14 cellular contexts compared by ENCODE assay signal in the genomic region with DNA sequence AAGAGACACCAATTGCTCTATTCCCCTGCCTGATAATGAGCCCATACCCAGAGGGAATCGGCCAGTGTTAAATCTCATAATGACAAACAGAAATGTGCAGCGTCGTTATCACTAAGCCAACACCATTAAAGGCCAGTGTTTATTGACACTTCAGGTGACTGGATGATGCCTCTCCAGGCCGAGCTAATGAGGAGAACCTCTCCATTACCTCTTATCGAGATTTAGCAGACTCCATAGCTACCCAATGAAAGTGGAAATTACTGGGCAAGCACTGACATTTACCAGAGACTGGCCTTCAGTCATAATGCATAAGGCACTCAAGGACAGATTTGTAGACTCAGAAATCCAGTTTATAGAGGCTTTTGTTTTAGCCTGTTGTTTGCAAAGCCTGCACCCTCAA.
"Had no signal": no experiment of that assay in that cellular context is flagged by ENCODE, and none has a peak within 500 bp of the region (broad histone marks: within the 10 kb centered on the region; RNA-seq: fewer than 3 reads in every experiment).

No MANE protein-coding gene starts in this region.

- H3K36me3 Mint-ChIP-seq: activated naive CD4-positive, alpha-beta T cell treated with anti-CD3 and anti-CD28 coated beads, Interleukin-2, amount 10 ng/mL, durations not matched to agents 7 days and 5 days; immature natural killer cell; neural progenitor cell had no signal

- H3K4me3 ChIP-seq: cardiac muscle cell, colonic mucosa, lung, neural progenitor cell, ovary, transverse colon had no signal

- H3K4me1 Mint-ChIP-seq: activated B cell treated with CpG ODN at 0.5 μM for 24 hours; activated naive CD4-positive, alpha-beta T cell treated with anti-CD3 and anti-CD28 coated beads, Interleukin-2, amount 10 ng/mL, durations not matched to agents 7 days and 5 days; immature natural killer cell; neural progenitor cell had no signal

- H3K27ac Mint-ChIP-seq: activated B cell treated with CpG ODN at 0.5 μM for 24 hours; activated naive CD4-positive, alpha-beta T cell treated with anti-CD3 and anti-CD28 coated beads, Interleukin-2, amount 10 ng/mL, durations not matched to agents 7 days and 5 days; activated T-helper 2 cell treated with anti-CD3 and anti-CD28 coated beads, Interferon-gamma antibody, Interleukin-2, Interleukin-4, amounts not matched to agents 10 μg/mL and 5 μg/mL and 100 μg/mL, durations not matched to agents 14 hours and 24 hours and 36 hours; immature natural killer cell; neural progenitor cell had no signal

- H3K9me3 Mint-ChIP-seq: activated naive CD4-positive, alpha-beta T cell treated with anti-CD3 and anti-CD28 coated beads, Interleukin-2, amount 10 ng/mL, durations not matched to agents 7 days and 5 days; activated T-helper 2 cell treated with anti-CD3 and anti-CD28 coated beads, Interferon-gamma antibody, Interleukin-2, Interleukin-4, amounts not matched to agents 10 μg/mL and 5 μg/mL and 100 μg/mL, durations not matched to agents 14 hours and 24 hours and 36 hours; neural progenitor cell had no signal

- H3K27me3 ChIP-seq: cardiac muscle cell, colonic mucosa, foreskin keratinocyte, neural progenitor cell, ovary, transverse colon had no signal

- DNase-seq: activated B cell treated with CpG ODN at 0.5 μM for 24 hours; activated CD4-positive, alpha-beta T cell treated with anti-CD3 and anti-CD28 coated beads, Interleukin-2, amount 50 U/mL, for 1 hour; activated naive CD4-positive, alpha-beta T cell treated with anti-CD3 and anti-CD28 coated beads, Interleukin-2, amount 10 ng/mL, durations not matched to agents 7 days and 5 days; colonic mucosa; foreskin keratinocyte; immature natural killer cell; left cardiac atrium; midbrain; ovary; transverse colon had no signal

- ATAC-seq: foreskin keratinocyte, left cardiac atrium had no signal

- H3K36me3 ChIP-seq: cardiac muscle cell, colonic mucosa, neural progenitor cell, ovary, transverse colon had no signal

- H3K9me3 ChIP-seq: colonic mucosa, ovary, transverse colon had no signal

- H3K27me3 Mint-ChIP-seq: activated B cell treated with CpG ODN at 0.5 μM for 24 hours; activated naive CD4-positive, alpha-beta T cell treated with anti-CD3 and anti-CD28 coated beads, Interleukin-2, amount 10 ng/mL, durations not matched to agents 7 days and 5 days had no signal

- H3K4me3 Mint-ChIP-seq: activated B cell treated with CpG ODN at 0.5 μM for 24 hours; activated naive CD4-positive, alpha-beta T cell treated with anti-CD3 and anti-CD28 coated beads, Interleukin-2, amount 10 ng/mL, durations not matched to agents 7 days and 5 days; immature natural killer cell; neural progenitor cell had no signal
